ENCODE assay signal across 10 cellular contexts in genomic region chr17:21166599-21167265, GRCh38. TPM values are rescaled to one million over a fixed set of nuclear protein-coding genes. Genes with fewer than 3 reads are reported as not detected.
DNase-seq lines count a peak whose midpoint lies in the region; ATAC-seq and TF ChIP-seq lines count a peak whose summit lies in the region.
"Had no signal": no experiment of that assay in that cellular context is flagged by ENCODE, and none has a peak within 500 bp of the region (broad histone marks: within the 10 kb centered on the region; RNA-seq: fewer than 3 reads in every experiment).

No MANE protein-coding gene starts in this region.

- peak overlapping the region; percentile 44 for H3K4me3 Mint-ChIP-seq in chondrocyte (ENCODE audit: unreplicated experiment)
- H3K4me3 Mint-ChIP-seq in activated T-helper 1 cell treated with anti-CD3 and anti-CD28 coated beads, Interleukin-12 subunit alpha, Interleukin-12 subunit beta, Interleukin-2, Interleukin-4 antibody, amounts not matched to agents 30 ng/mL and 10 ng/mL and 1 ng/mL, durations not matched to agents 14 hours and 24 hours and 36 hours, result no peak overlapping the region
- H3K4me3 Mint-ChIP-seq in natural killer cell treated with Interleukin-12 subunit alpha and Interleukin-12 subunit beta and Interleukin-15 and Interleukin-18, amount 100 ng/mL, for 72 hours, result no peak overlapping the region

- DNase-seq in AG08395 (ENCODE audit: low spot score) (peak; percentile 64), chondrocyte (ENCODE audit: low spot score) (no peak), right atrium auricular region (ENCODE audit: low spot score) (no peak), sigmoid colon (no peak), anterior cingulate cortex (lab: John Stamatoyannopoulos, UW) (no peak), GF-D8 (lab: John Stamatoyannopoulos, UW) (no peak)
- no peak for DNase-seq in activated T-helper 1 cell treated with anti-CD3 and anti-CD28 coated beads, Interleukin-12 subunit alpha, Interleukin-12 subunit beta, Interleukin-2, Interleukin-4 antibody, amounts not matched to agents 30 ng/mL and 10 ng/mL and 1 ng/mL, durations not matched to agents 14 hours and 24 hours and 36 hours (ENCODE audit: low spot score)
- no peak for DNase-seq in natural killer cell treated with Interleukin-12 subunit alpha and Interleukin-12 subunit beta and Interleukin-15 and Interleukin-18, amount 100 ng/mL, for 72 hours (ENCODE audit: low spot score)
- DNase-seq: activated CD4-positive, alpha-beta T cell treated with anti-CD3 and anti-CD28 coated beads for 1 hour; HCEC 1CT had no signal

- TF ChIP-seq CTCF in chondrocyte (IDR thresholded peaks at IDR 0.05) (no peak), right atrium auricular region (IDR thresholded peaks at IDR 0.05) (no peak), sigmoid colon (IDR thresholded peaks at IDR 0.05) (no peak)

- no peaks in the 10 kb centered on the region for H3K27me3 Mint-ChIP-seq in chondrocyte (ENCODE audit: low read depth)
- no peaks in the 10 kb centered on the region for H3K27me3 Mint-ChIP-seq in activated T-helper 1 cell treated with anti-CD3 and anti-CD28 coated beads, Interleukin-12 subunit alpha, Interleukin-12 subunit beta, Interleukin-2, Interleukin-4 antibody, amounts not matched to agents 30 ng/mL and 10 ng/mL and 1 ng/mL, durations not matched to agents 14 hours and 24 hours and 36 hours (ENCODE audit: insufficient read depth)
- H3K27me3 Mint-ChIP-seq in natural killer cell treated with Interleukin-12 subunit alpha and Interleukin-12 subunit beta and Interleukin-15 and Interleukin-18, amount 100 ng/mL, for 72 hours, result no peaks in the 10 kb centered on the region

- H3K36me3 Mint-ChIP-seq in chondrocyte (ENCODE audit: low read depth), result peaks cover 1% of the 10 kb centered on the region
- H3K36me3 Mint-ChIP-seq in activated T-helper 1 cell treated with anti-CD3 and anti-CD28 coated beads, Interleukin-12 subunit alpha, Interleukin-12 subunit beta, Interleukin-2, Interleukin-4 antibody, amounts not matched to agents 30 ng/mL and 10 ng/mL and 1 ng/mL, durations not matched to agents 14 hours and 24 hours and 36 hours (ENCODE audit: low read depth), result no peaks in the 10 kb centered on the region
- no peaks in the 10 kb centered on the region for H3K36me3 Mint-ChIP-seq in natural killer cell treated with Interleukin-12 subunit alpha and Interleukin-12 subunit beta and Interleukin-15 and Interleukin-18, amount 100 ng/mL, for 72 hours

- H3K4me1 ChIP-seq in right atrium auricular region (peaks cover 0 to 93% of the 10 kb centered on the region in 2 donors), sigmoid colon (peaks cover 0 to 74% (median 57%) of the 10 kb centered on the region in 4 donors)

- intact Hi-C loops in sigmoid colon (cut with DNase I), result loop anchor here (5.0 kb wide), 2 partner anchors 34 to 89 kb away; no protein-coding TSS in a partner anchor
- intact Hi-C loops in activated T-helper 1 cell treated with anti-CD3 and anti-CD28 coated beads, Interleukin-12 subunit alpha, Interleukin-12 subunit beta, Interleukin-2, Interleukin-4 antibody, amounts not matched to agents 30 ng/mL and 10 ng/mL and 1 ng/mL, durations not matched to agents 14 hours and 24 hours and 36 hours (cut with micrococcal nuclease), result no loop called here

- peak overlapping the region; percentile 84 to 88 for H3K27ac ChIP-seq in right atrium auricular region
- H3K27ac ChIP-seq in sigmoid colon, result peak overlapping the region; percentile 48 to 82 (median 81)

- WGBS in sigmoid colon, 2 donors, result 70 to 76% methylated on average over 5 of the region's 5 CpGs

- TF ChIP-seq POLR2A in sigmoid colon (IDR thresholded peaks at IDR 0.05), result no peak

- H3K4me1 Mint-ChIP-seq in chondrocyte (ENCODE audit: low read depth), result peaks cover 73% of the 10 kb centered on the region
- peaks cover 15% of the 10 kb centered on the region for H3K4me1 Mint-ChIP-seq in activated T-helper 1 cell treated with anti-CD3 and anti-CD28 coated beads, Interleukin-12 subunit alpha, Interleukin-12 subunit beta, Interleukin-2, Interleukin-4 antibody, amounts not matched to agents 30 ng/mL and 10 ng/mL and 1 ng/mL, durations not matched to agents 14 hours and 24 hours and 36 hours (ENCODE audit: low read depth)
- peaks cover 3 to 28% of the 10 kb centered on the region in 2 donors for H3K4me1 Mint-ChIP-seq in natural killer cell treated with Interleukin-12 subunit alpha and Interleukin-12 subunit beta and Interleukin-15 and Interleukin-18, amount 100 ng/mL, for 72 hours (ENCODE audit: low read depth in 2 of 2)

- H3K27ac Mint-ChIP-seq in chondrocyte (ENCODE audit: unreplicated experiment), result peak overlapping the region; percentile 90
- no peak overlapping the region for H3K27ac Mint-ChIP-seq in activated T-helper 1 cell treated with anti-CD3 and anti-CD28 coated beads, Interleukin-12 subunit alpha, Interleukin-12 subunit beta, Interleukin-2, Interleukin-4 antibody, amounts not matched to agents 30 ng/mL and 10 ng/mL and 1 ng/mL, durations not matched to agents 14 hours and 24 hours and 36 hours
- H3K27ac Mint-ChIP-seq in natural killer cell treated with Interleukin-12 subunit alpha and Interleukin-12 subunit beta and Interleukin-15 and Interleukin-18, amount 100 ng/mL, for 72 hours, result no peak overlapping the region

- H3K9me3 ChIP-seq in right atrium auricular region (no peaks in the 10 kb centered on the region), sigmoid colon (no peaks in the 10 kb centered on the region)

- H3K36me3 ChIP-seq in right atrium auricular region (no peaks in the 10 kb centered on the region), sigmoid colon (no peaks in the 10 kb centered on the region)

- no peak for TF ChIP-seq EP300 in sigmoid colon (IDR thresholded peaks at IDR 0.05)

- H3K27me3 ChIP-seq in right atrium auricular region (no peaks in the 10 kb centered on the region), sigmoid colon (no peaks in the 10 kb centered on the region)

- no peak for ATAC-seq in natural killer cell treated with Interleukin-12 subunit alpha and Interleukin-12 subunit beta and Interleukin-15 and Interleukin-18, amount 100 ng/mL, for 72 hours

- H3K4me3 ChIP-seq in right atrium auricular region (peak overlapping the region; percentile 27 to 30), sigmoid colon (peak overlapping the region in 1 of 4 donors; percentile 15)

- H3K9me3 Mint-ChIP-seq in chondrocyte (ENCODE audit: low read depth), result no peaks in the 10 kb centered on the region
- H3K9me3 Mint-ChIP-seq in activated T-helper 1 cell treated with anti-CD3 and anti-CD28 coated beads, Interleukin-12 subunit alpha, Interleukin-12 subunit beta, Interleukin-2, Interleukin-4 antibody, amounts not matched to agents 30 ng/mL and 10 ng/mL and 1 ng/mL, durations not matched to agents 14 hours and 24 hours and 36 hours, result no peaks in the 10 kb centered on the region
- H3K9me3 Mint-ChIP-seq in natural killer cell treated with Interleukin-12 subunit alpha and Interleukin-12 subunit beta and Interleukin-15 and Interleukin-18, amount 100 ng/mL, for 72 hours, result no peaks in the 10 kb centered on the region

RNA-seq across cellular contexts. Expression of gene DHRS7B, which starts 40.0 kb away (rescaled TPM):
- total RNA-seq in chondrocyte, result 17.1 to 24.7 TPM (median 20.2 TPM) in 3 replicates
- 10 to 100 TPM; 35.8 to 45.3 TPM for total RNA-seq in right atrium auricular region
- total RNA-seq in sigmoid colon, result 10 to 100 TPM; 19.7 to 31.9 (median 27.0) TPM
- polyA plus RNA-seq in sigmoid colon, result 10 to 100 TPM in 2 of 3 donors, 1 to 10 TPM in 1; 8.3 to 30.7 (median 14.4) TPM
- 20.0 and 23.6 TPM in 2 replicates for total RNA-seq in activated T-helper 1 cell treated with anti-CD3 and anti-CD28 coated beads, Interleukin-12 subunit alpha, Interleukin-12 subunit beta, Interleukin-2, Interleukin-4 antibody, amounts not matched to agents 30 ng/mL and 10 ng/mL and 1 ng/mL, durations not matched to agents 14 hours and 24 hours and 36 hours
- 10 to 100 TPM; 22.2 to 23.8 TPM for total RNA-seq in natural killer cell treated with Interleukin-12 subunit alpha and Interleukin-12 subunit beta and Interleukin-15 and Interleukin-18, amount 100 ng/mL, for 72 hours

RNA-seq across cellular contexts. Expression of gene TMEM11, which starts 47.2 kb away (rescaled TPM):
- total RNA-seq in chondrocyte (24.3 to 28.1 TPM (median 24.7 TPM) in 3 replicates), right atrium auricular region (10 to 100 TPM; 25.5 to 27.2 TPM), sigmoid colon (10 to 100 TPM; 14.5 to 32.8 (median 22.4) TPM)
- polyA plus RNA-seq in sigmoid colon, result 10 to 100 TPM; 27.7 to 51.6 (median 40.2) TPM
- total RNA-seq in activated T-helper 1 cell treated with anti-CD3 and anti-CD28 coated beads, Interleukin-12 subunit alpha, Interleukin-12 subunit beta, Interleukin-2, Interleukin-4 antibody, amounts not matched to agents 30 ng/mL and 10 ng/mL and 1 ng/mL, durations not matched to agents 14 hours and 24 hours and 36 hours, result 33.5 and 35.6 TPM in 2 replicates
- total RNA-seq in natural killer cell treated with Interleukin-12 subunit alpha and Interleukin-12 subunit beta and Interleukin-15 and Interleukin-18, amount 100 ng/mL, for 72 hours, result 10 to 100 TPM; 23.9 to 30.7 TPM
